8 cellular contexts compared by ENCODE assay signal in genomic region chr1:19450811-19451564, GRCh38. TPM values are rescaled to one million over a fixed set of nuclear protein-coding genes. Genes with fewer than 3 reads are reported as not detected.
DNase-seq lines count a peak whose midpoint lies in the region; ATAC-seq and TF ChIP-seq lines count a peak whose summit lies in the region.

No MANE protein-coding gene starts in this region.

- in situ Hi-C loops in GM13977 (cut with MboI; ENCODE audit: low pct_unique_long_range_greater_than_20kb, low sequenced_read_pairs, unreplicated experiment): no loop called here

- no peak overlapping the region for H3K9ac ChIP-seq in Karpas-422 (ENCODE audit: low read length)

- peaks cover 27% of the 10 kb centered on the region for H4K20me1 ChIP-seq in Karpas-422 (ENCODE audit: insufficient read depth, low read depth, low read length)

- H3K9me2 ChIP-seq in Karpas-422 (replicated peaks; ENCODE audit: insufficient read depth, low read length): no peaks in the 10 kb centered on the region

- H3K4me2 ChIP-seq in Karpas-422 (ENCODE audit: low read depth, low read length, poor library complexity, severe bottlenecking): no peak overlapping the region

- H3K27me3 ChIP-seq in Karpas-422 (ENCODE audit: low read length): no peaks in the 10 kb centered on the region

- no peak for ATAC-seq in HG03108 (IDR thresholded peaks at IDR 0.05; ENCODE audit: unreplicated experiment)

- DNase-seq in AG09309 (ENCODE audit: low read depth): peak; percentile 91
- peak; percentile 80 for DNase-seq in NCI-H2196 (lab: John Stamatoyannopoulos, UW; ENCODE audit: unreplicated experiment)
- peak; percentile 91 for DNase-seq in dedifferentiated amniotic fluid mesenchymal stem cell (ENCODE audit: extremely low spot score)
- peak; percentile 77 for DNase-seq in myocyte (ENCODE audit: low read depth)
- no peak for DNase-seq in cortex of kidney (lab: John Stamatoyannopoulos, UW)
- DNase-seq in GM13977 (ENCODE audit: low spot score): no peak
- DNase-seq in Karpas-422: no peak

- no peaks in the 10 kb centered on the region for H3K36me3 ChIP-seq in Karpas-422 (ENCODE audit: insufficient read depth, low read length)

- peaks cover 62% of the 10 kb centered on the region for H3K4me1 ChIP-seq in Karpas-422 (ENCODE audit: low read length)

- no peaks in the 10 kb centered on the region for H3K9me3 ChIP-seq in Karpas-422 (ENCODE audit: low read length)

- TF ChIP-seq CTCF in AG09309 (IDR thresholded peaks at IDR 0.05; ENCODE audit: control insufficient read depth, insufficient read depth, low read depth, low read length, missing control alignments) (no peak), GM13977 (IDR thresholded peaks at IDR 0.05; ENCODE audit: extremely low read depth, insufficient read depth, missing control alignments) (no peak)

- no peak overlapping the region for H2AFZ ChIP-seq in Karpas-422 (ENCODE audit: low read length)

- H3K4me3 ChIP-seq in AG09309 (ENCODE audit: control insufficient read depth, low read depth, low read length): no peak overlapping the region
- no peak overlapping the region for H3K4me3 ChIP-seq in Karpas-422 (ENCODE audit: low read length)

- H3K79me2 ChIP-seq in Karpas-422 (ENCODE audit: low read length): peaks cover 96% of the 10 kb centered on the region

- H3K27ac ChIP-seq in Karpas-422 (ENCODE audit: low read length): no peak overlapping the region

RNA-seq across cellular contexts. Expression of gene CAPZB, which starts 34.4 kb away (rescaled TPM):
- 101 and 116 TPM in 2 replicates for total RNA-seq in myocyte
- polyA plus RNA-seq in myocyte (2012): 434 TPM
- total RNA-seq in Karpas-422 (2014; rRNA removed; shearing (Covaris generic); ENCODE audit: low replicate concordance): 55.5 and 72.9 TPM in 2 replicates

Comparison
In these comparisons a context has a peak if more than half of its experiments do, and no peak if none do; other contexts are left out.
1. DNase-seq: peak in AG09309 (single experiment), NCI-H2196 (single experiment), dedifferentiated amniotic fluid mesenchymal stem cell (single experiment) and myocyte (single experiment); none in cortex of kidney (single experiment), GM13977 (single experiment) and Karpas-422 (single experiment).